Comparison of ENCODE assay signal across 8 cellular contexts in the genomic region with DNA sequence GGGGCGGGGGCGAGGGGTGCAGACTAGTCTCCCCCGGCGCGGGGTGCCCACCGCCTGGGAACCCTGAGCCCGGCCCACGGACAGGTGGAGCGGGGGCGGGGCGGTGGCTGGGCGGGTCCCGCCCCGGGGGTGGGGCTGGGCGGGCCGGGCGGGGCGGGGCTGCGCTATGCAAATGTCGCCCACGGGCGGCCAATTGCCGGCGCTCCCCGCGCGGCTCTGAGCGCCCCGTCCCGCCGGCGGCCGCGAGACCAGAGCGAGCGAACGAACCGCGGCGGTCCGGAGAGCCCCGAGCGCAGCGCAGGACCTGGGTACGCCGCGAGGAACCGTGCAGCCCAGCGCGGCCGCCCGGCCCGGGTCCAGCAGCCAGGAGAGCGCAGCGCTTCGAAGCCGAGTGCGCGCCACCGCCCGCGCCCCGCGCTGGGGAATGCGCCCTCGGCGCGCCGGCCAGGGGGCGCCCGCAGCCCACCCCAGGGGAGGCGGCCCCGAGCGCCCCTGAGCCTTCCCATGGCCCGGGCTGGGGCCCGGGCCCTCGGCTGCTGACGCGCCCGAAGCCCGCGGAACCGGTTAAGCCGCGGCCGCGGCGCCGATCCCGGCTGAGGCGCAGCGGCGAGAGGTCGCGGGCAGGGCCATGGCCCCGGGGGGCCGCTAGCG. TPM values are rescaled to one million over a fixed set of nuclear protein-coding genes. Genes with fewer than 3 reads are reported as not detected.
A peak's percentile ranks its signal among the peaks of the same experiment; 100 is the strongest.
DNase-seq lines count a peak whose midpoint lies in the region; ATAC-seq, FAIRE-seq and TF ChIP-seq lines count a peak whose summit lies in the region.

TSS of gene SEMA3F (plus strand) at position 485 of the 651 bp plus-strand sequence. CDS start 4,299 bp downstream, outside the sequence.

- H3K9me1 ChIP-seq in K562 (ENCODE audit: control insufficient read depth, insufficient read depth, low read length): no peaks in the 10 kb centered on the region

- H3K4me3 ChIP-seq in BLaER1 treated with 17β-estradiol and CSF1 and Interleukin-3, amounts not matched to agents 10 nM and 100 nM: peak within 1 kb of the TSS; percentile 67 to 87 (median 79)
- H3K4me3 ChIP-seq in K562 (peak within 1 kb of the TSS; percentile 49), iPS-15b (ENCODE audit: low read depth, low read length) (peak within 1 kb of the TSS; percentile 59), small intestine (ENCODE audit: low read depth in 1 of 2, low read length in 2 of 2) (peak within 1 kb of the TSS; percentile 47 to 72)

- H3K9me3 ChIP-seq in BLaER1 treated with 17β-estradiol and CSF1 and Interleukin-3, amounts not matched to agents 10 nM and 100 nM (replicated peaks in 1 of 11): no peaks in the 10 kb centered on the region
- H3K9me3 ChIP-seq in K562 (replicated peaks; ENCODE audit: control insufficient read depth, insufficient read depth, low read depth, low read length) (no peaks in the 10 kb centered on the region), iPS-15b (ENCODE audit: control insufficient read depth, insufficient read depth, low read length) (no peaks in the 10 kb centered on the region), small intestine (ENCODE audit: control insufficient read depth, low read depth) (no peaks in the 10 kb centered on the region)

- WGBS in K562 (ENCODE audit: insufficient coverage, low coverage, missing lambda C conversion rate): no CpG with 5 or more reads among the region's 98 CpGs
- 0 to 1% (median 0%) methylated on average over 10 to 98 of the region's 98 CpGs for WGBS in small intestine, 3 donors

- peaks cover 0 to 44% (median 18%) of the 10 kb centered on the region in 11 experiments; a peak in 13 of 22 replicates for H4K20me1 ChIP-seq in BLaER1 treated with 17β-estradiol and CSF1 and Interleukin-3, amounts not matched to agents 10 nM and 100 nM
- H4K20me1 ChIP-seq in K562 (replicated peaks; ENCODE audit: control insufficient read depth, insufficient read depth, low read length): no peaks in the 10 kb centered on the region

- DNase-seq in HTR-8/SVneo (ENCODE audit: insufficient read length, low spot score) (peak; percentile 71), T-helper 2 cell (peak; percentile 33 to 74 (median 61)), K562 (ENCODE audit: extremely low read depth in 1 of 4, low spot score in 3 of 4) (peak; percentile 74 to 92 (median 92)), small intestine (peak; percentile 78), SW 1271 (lab: John Stamatoyannopoulos, UW) (no peak)

- H3K36me3 ChIP-seq in BLaER1 treated with 17β-estradiol and CSF1 and Interleukin-3, amounts not matched to agents 10 nM and 100 nM: peaks cover 0 to 9% (median 0%) of the 10 kb centered on the region in 11 experiments; a peak in 2 of 22 replicates
- H3K36me3 ChIP-seq in K562 (ENCODE audit: control insufficient read depth, insufficient read depth, low read length): no peaks in the 10 kb centered on the region
- peaks cover 4% of the 10 kb centered on the region for H3K36me3 ChIP-seq in iPS-15b (ENCODE audit: control insufficient read depth, insufficient read depth, low read length)
- no peaks in the 10 kb centered on the region for H3K36me3 ChIP-seq in small intestine (ENCODE audit: control insufficient read depth in 2 of 2, insufficient read depth in 2 of 2, low read length in 2 of 2)

- H3K27me3 ChIP-seq in BLaER1 treated with 17β-estradiol and CSF1 and Interleukin-3, amounts not matched to agents 10 nM and 100 nM: peaks cover 7 to 30% (median 15%) of the 10 kb centered on the region in 11 experiments; a peak in 20 of 22 replicates
- no peaks in the 10 kb centered on the region for H3K27me3 ChIP-seq in K562 (ENCODE audit: control insufficient read depth in 2 of 2, insufficient read depth in 2 of 2, low read length in 2 of 2)
- H3K27me3 ChIP-seq in iPS-15b (ENCODE audit: control insufficient read depth, insufficient read depth, low read length): peaks cover 18% of the 10 kb centered on the region
- H3K27me3 ChIP-seq in small intestine (ENCODE audit: control insufficient read depth in 2 of 2, insufficient read depth in 2 of 2, low read length in 2 of 2): no peaks in the 10 kb centered on the region

- H3K4me1 ChIP-seq in BLaER1 treated with 17β-estradiol and CSF1 and Interleukin-3, amounts not matched to agents 10 nM and 100 nM: peaks cover 27 to 58% (median 54%) of the 10 kb centered on the region in 10 experiments
- peaks cover 0 to 42% of the 10 kb centered on the region in 2 experiments; a peak in 3 of 5 replicates for H3K4me1 ChIP-seq in K562 (replicated peaks in 1 of 2; ENCODE audit: control insufficient read depth in 2 of 2, insufficient read depth in 2 of 2, low read length in 2 of 2)
- peaks cover 20% of the 10 kb centered on the region for H3K4me1 ChIP-seq in iPS-15b (ENCODE audit: control insufficient read depth, insufficient read depth, low read length)
- peaks cover 0 to 9% of the 10 kb centered on the region in 2 donors for H3K4me1 ChIP-seq in small intestine (ENCODE audit: control insufficient read depth in 2 of 2, insufficient read depth in 1 of 2, low read depth in 1 of 2, low read length in 1 of 2)

- intact Hi-C loops in K562 (cut with micrococcal nuclease): loop anchor here (1.0 to 2.0 kb wide), 2 partner anchors 34 kb away; no protein-coding TSS in a partner anchor

- H3K27ac ChIP-seq in BLaER1 treated with 17β-estradiol and CSF1 and Interleukin-3, amounts not matched to agents 10 nM and 100 nM: peak within 1 kb of the TSS in 10 of 11 experiments; percentile 54 to 83 (median 76); a peak in 21 of 22 replicates
- no peak within 1 kb of the TSS for H3K27ac ChIP-seq in K562 (ENCODE audit: extremely low read depth, low read depth, low read length)
- peak within 1 kb of the TSS; percentile 71 to 72 for H3K27ac ChIP-seq in small intestine (ENCODE audit: low read depth in 1 of 2, low read length in 1 of 2)

- BruUV-seq in K562 (replicated peaks; lab: Mats Ljungman, UMichigan): no TSS peak

- peak; percentile 23 for FAIRE-seq in HTR-8/SVneo (lab: Jason Lieb, UNC)
- no peak for FAIRE-seq in K562 (lab: Jason Lieb, UNC)
- FAIRE-seq in small intestine (lab: Jason Lieb, UNC): no peak

- no peak for TF ChIP-seq EP300 in K562 (IDR thresholded peaks at IDR 0.05; ENCODE audit: low read length)

- CTCF ChIA-PET in K562 (lab: Yijun Ruan, JAX; ENCODE audit: low intra/inter-chr PET ratio): interaction anchor here (0.9 to 1.2 kb wide), 2 partner anchors 34 to 35 kb away, joined by 5 to 8 read pairs; no protein-coding TSS in a partner anchor

- in situ Hi-C loops in K562 (cut with MboI): no loop called here

- TF ChIP-seq POLR2A in K562 (conservative IDR thresholded peaks at IDR 0.05): no peak

- peak within 1 kb of the TSS; percentile 94 to 100 (median 99) for H3K4me2 ChIP-seq in BLaER1 treated with 17β-estradiol and CSF1 and Interleukin-3, amounts not matched to agents 10 nM and 100 nM
- peak within 1 kb of the TSS; percentile 60 for H3K4me2 ChIP-seq in K562 (ENCODE audit: insufficient read depth, low read length)

- peak in 1 of 2 experiments; percentile 50; a peak in 2 of 4 replicates for TF ChIP-seq RAD21 in K562 (CRISPR knock-in tag; conservative IDR thresholded peaks at IDR 0.05 in 1 of 2, IDR thresholded peaks at IDR 0.05 in 1 of 2)

- H3K9ac ChIP-seq in BLaER1 treated with 17β-estradiol and CSF1 and Interleukin-3, amounts not matched to agents 10 nM and 100 nM: peak within 1 kb of the TSS; percentile 77 to 90 (median 85)
- peak within 1 kb of the TSS; percentile 34 to 90; a peak in 3 of 4 replicates for H3K9ac ChIP-seq in K562 (ENCODE audit: insufficient read depth in 1 of 2, low read depth in 2 of 2, low read length in 2 of 2)
- peak within 1 kb of the TSS; percentile 4 for H3K9ac ChIP-seq in iPS-15b (ENCODE audit: low read depth, low read length)

- ATAC-seq in GM19328 (IDR thresholded peaks at IDR 0.05; ENCODE audit: unreplicated experiment) (peak; percentile 71), K562 (peak; percentile 91)

- H2AFZ ChIP-seq in K562 (ENCODE audit: low read depth, low read length): peak within 1 kb of the TSS; percentile 40; the same call in 1 of the 2 replicates

- POLR2A ChIA-PET in K562 (lab: Yijun Ruan, JAX): no interaction called here

- H3K79me2 ChIP-seq in K562 (ENCODE audit: control insufficient read depth, insufficient read depth, low read length): no peaks in the 10 kb centered on the region; the same call in 2 of the 3 replicates

- TF ChIP-seq CTCF in K562 (IDR thresholded peaks at IDR 0.05 in 2 of 3, conservative IDR thresholded peaks at IDR 0.05 in 1 of 3; ENCODE audit: insufficient read depth in 2 of 3, low read depth in 1 of 3, low read length in 3 of 3): peak in 2 of 3 experiments; percentile 28 to 35; a peak in 2 of 6 replicates

RNA-seq across cellular contexts. Expression of gene SEMA3F, which starts in this region (rescaled TPM):
- total RNA-seq in K562 (2011; cell fraction: chromatin; rRNA removed; ENCODE audit: low replicate concordance): 6.4 and 18.2 TPM in 2 replicates
- total RNA-seq in K562 (2011; cell fraction: nucleolus; rRNA removed): 15.1 and 18.5 TPM in 2 replicates
- 8.9 and 11.7 TPM in 2 replicates for total RNA-seq in K562 (2011; cell fraction: nucleoplasm; rRNA removed)
- 2.0 and 2.3 TPM in 2 replicates for total RNA-seq in K562 (2014; rRNA removed)
- total RNA-seq in K562 (2014; rRNA removed; fragmentation: Illumina TruSeq; extraction: Trizol): 0.54 and 0.58 TPM in 2 replicates
- 0.45 and 0.76 TPM in 2 replicates for total RNA-seq in K562 (2015; rRNA removed; fragmentation: Illumina TruSeq; extraction: Trizol)
- 2.6 and 3.0 TPM in 2 replicates for total RNA-seq in K562 (2021)
- 2.6 and 3.8 TPM in 2 replicates for polyA plus RNA-seq in K562 (2011; rRNA removed)
- polyA plus RNA-seq in K562 (2011; cell fraction: cytosol; rRNA removed): 3.4 and 4.9 TPM in 2 replicates
- polyA plus RNA-seq in K562 (2011; cell fraction: nucleus; rRNA removed): 11.8 and 13.0 TPM in 2 replicates
- polyA plus RNA-seq in K562 (2012): 1.2 and 2.0 TPM in 2 replicates
- polyA plus RNA-seq in K562 (2014; fragmentation: Illumina TruSeq; extraction: Trizol): 1.5 and 1.7 TPM in 2 replicates
- not detected for polyA plus RNA-seq in K562 (2014; fragmentation: Nextera tagmentation; extraction: Ambion mirVana)
- 1.2 and 2.7 TPM in 2 replicates for polyA plus RNA-seq in K562 (2014; rRNA removed)
- 2.7 and 4.2 TPM in 2 replicates for polyA minus RNA-seq in K562 (2011; rRNA and poly(A)+ RNA removed)
- polyA minus RNA-seq in K562 (2011; cell fraction: cytosol; rRNA and poly(A)+ RNA removed): 7.0 and 15.3 TPM in 2 replicates
- polyA minus RNA-seq in K562 (2011; cell fraction: nucleus; rRNA and poly(A)+ RNA removed): 6.1 and 8.2 TPM in 2 replicates
- 10 to 100 TPM in 1 of 3 donors, 1 to 10 TPM in 2; 3.0 to 35.7 (median 3.6) TPM for polyA plus RNA-seq in small intestine

Comparison
In these comparisons a context has a peak if more than half of its experiments do, and no peak if none do; other contexts are left out.
1. H3K9ac ChIP-seq: peak in every context shown above with its lines; median percentile 85 in BLaER1 treated with 17β-estradiol and CSF1 and Interleukin-3, amounts not matched to agents 10 nM and 100 nM; 62 in K562; 4 in iPS-15b.
2. DNase-seq: peak in HTR-8/SVneo (single experiment), T-helper 2 cell (5 of 5), K562 (4 of 4) and small intestine (single experiment); none in SW 1271 (0 of 2).
3. Peak in every context shown above with its lines, with median percentiles within 50 percentile points of each other: H3K4me3 ChIP-seq.